In genomic region chr11:61732705-61733104, GRCh38 we compare ENCODE assay signal across 11 cellular contexts. TPM values are rescaled to one million over a fixed set of nuclear protein-coding genes. Genes with fewer than 3 reads are reported as not detected.
DNase-seq lines count a peak whose midpoint lies in the region; ATAC-seq and TF ChIP-seq lines count a peak whose summit lies in the region.
"Had no signal": no experiment of that assay in that cellular context is flagged by ENCODE, and none has a peak within 500 bp of the region (broad histone marks: within the 10 kb centered on the region; RNA-seq: fewer than 3 reads in every experiment).

No MANE protein-coding gene starts in this region.

- H3K4me3 ChIP-seq in ACC112 (ENCODE audit: low read depth, low read length) (no peak overlapping the region), esophagus muscularis mucosa (no peak overlapping the region), mucosa of descending colon (no peak overlapping the region)
- H3K4me3 ChIP-seq: thyroid gland had no signal

- no CpG with 5 or more reads among the region's 6 CpGs for WGBS in esophagus muscularis mucosa

- DNase-seq in RKO (ENCODE audit: low spot score) (peak; percentile 66), esophagus muscularis mucosa (ENCODE audit: extremely low spot score) (no peak), mucosa of descending colon (no peak), DMS53 (lab: John Stamatoyannopoulos, UW) (no peak)
- no peak for DNase-seq in activated CD4-positive, alpha-beta T cell treated with anti-CD3 and anti-CD28 coated beads for 48 hours
- DNase-seq: SHP77 treated with DMSO at 0.1 percent for 48 hours had no signal

- no peak for TF ChIP-seq POLR2A in esophagus muscularis mucosa (IDR thresholded peaks at IDR 0.05; ENCODE audit: low read depth)

- TF ChIP-seq CTCF in esophagus muscularis mucosa (IDR thresholded peaks at IDR 0.05) (no peak), mucosa of descending colon (IDR thresholded peaks at IDR 0.05) (no peak)

- peaks cover 21% of the 10 kb centered on the region for H3K4me1 ChIP-seq in ACC112 (ENCODE audit: control insufficient read depth, insufficient read depth, low read length, unreplicated experiment)
- peaks cover 0 to 52% (median 32%) of the 10 kb centered on the region in 4 donors for H3K4me1 ChIP-seq in esophagus muscularis mucosa
- H3K4me1 ChIP-seq in mucosa of descending colon (ENCODE audit: low read depth): no peaks in the 10 kb centered on the region

- H3K36me3 ChIP-seq in ACC112 (ENCODE audit: insufficient read depth, low read length) (no peaks in the 10 kb centered on the region), esophagus muscularis mucosa (peaks cover 10 to 52% (median 33%) of the 10 kb centered on the region in 4 donors), mucosa of descending colon (ENCODE audit: low read depth) (no peaks in the 10 kb centered on the region)
- H3K36me3 ChIP-seq: thyroid gland had no signal

- intact Hi-C loops in esophagus muscularis mucosa (cut with DNase I) (loop anchor here (1.0 to 10.0 kb wide), 2 partner anchors 52 to 148 kb away; partner anchors contain the start of genes DAGLA and SYT7), mucosa of descending colon (cut with DNase I, micrococcal nuclease) (loop anchor here (2.0 to 5.0 kb wide), 2 partner anchors 52 to 55 kb away; partner anchors contain the start of gene DAGLA (in 1 of the 2))

- ATAC-seq in mucosa of descending colon (peak; percentile 2), GM19395 (IDR thresholded peaks at IDR 0.05; ENCODE audit: unreplicated experiment) (no peak), HG03571 (IDR thresholded peaks at IDR 0.05; ENCODE audit: unreplicated experiment) (no peak)

- no peak for TF ChIP-seq EP300 in esophagus muscularis mucosa (IDR thresholded peaks at IDR 0.05)

- H3K9me3 ChIP-seq in esophagus muscularis mucosa (no peaks in the 10 kb centered on the region), mucosa of descending colon (no peaks in the 10 kb centered on the region)
- H3K9me3 ChIP-seq: thyroid gland had no signal

- no peaks in the 10 kb centered on the region for H3K27me3 ChIP-seq in ACC112 (ENCODE audit: insufficient read depth, low read length)
- H3K27me3 ChIP-seq in esophagus muscularis mucosa: no peaks in the 10 kb centered on the region
- H3K27me3 ChIP-seq: thyroid gland had no signal

- H2AFZ ChIP-seq in ACC112 (ENCODE audit: low read length, unreplicated experiment): peak overlapping the region; percentile 40

- no peaks in the 10 kb centered on the region for H3K79me2 ChIP-seq in ACC112 (ENCODE audit: control insufficient read depth, insufficient read depth, low read length, unreplicated experiment)

- no peak overlapping the region for H3K27ac ChIP-seq in ACC112 (ENCODE audit: low read depth, low read length)
- H3K27ac ChIP-seq in esophagus muscularis mucosa (replicated peaks in 1 of 4): peak overlapping the region in 3 of 4 donors; percentile 52 to 65 (median 60)
- H3K27ac ChIP-seq: HL-60, thyroid gland had no signal

RNA-seq across cellular contexts. Expression of gene MYRF, which starts 19.7 kb away (rescaled TPM):
- under 1 TPM; under 0.01 to 0.71 (median 0.40) TPM for total RNA-seq in esophagus muscularis mucosa
- total RNA-seq in mucosa of descending colon: 10 to 100 TPM in 2 of 3 donors, 1 to 10 TPM in 1; 7.8 to 15.6 (median 10.2) TPM

RNA-seq across cellular contexts. Expression of gene DAGLA, which starts 52.5 kb away (rescaled TPM):
- total RNA-seq in esophagus muscularis mucosa (1 to 10 TPM; 1.5 to 4.9 (median 3.8) TPM), mucosa of descending colon (10 to 100 TPM in 2 of 3 donors, 1 to 10 TPM in 1; 7.2 to 12.0 (median 11.9) TPM)

RNA-seq across cellular contexts. Expression of gene TMEM258, which starts 59.7 kb away (rescaled TPM):
- total RNA-seq in esophagus muscularis mucosa (10 to 100 TPM; 34.5 to 48.2 (median 43.8) TPM), mucosa of descending colon (100 to 1,000 TPM in 1 of 3 donors, 10 to 100 TPM in 2; 56.1 to 107 (median 74.6) TPM)

Comparison
In these comparisons a context has a peak if more than half of its experiments do, and no peak if none do; other contexts are left out.
1. RNA of gene MYRF, which starts 19.7 kb away (total RNA-seq): 7.8 to 15.6 TPM in mucosa of descending colon; under 0.01 to 0.71 TPM in esophagus muscularis mucosa; every median in the first group is over 4 times any median in the second.